Comparison of ENCODE assay signal across 12 cellular contexts in the genomic region with DNA sequence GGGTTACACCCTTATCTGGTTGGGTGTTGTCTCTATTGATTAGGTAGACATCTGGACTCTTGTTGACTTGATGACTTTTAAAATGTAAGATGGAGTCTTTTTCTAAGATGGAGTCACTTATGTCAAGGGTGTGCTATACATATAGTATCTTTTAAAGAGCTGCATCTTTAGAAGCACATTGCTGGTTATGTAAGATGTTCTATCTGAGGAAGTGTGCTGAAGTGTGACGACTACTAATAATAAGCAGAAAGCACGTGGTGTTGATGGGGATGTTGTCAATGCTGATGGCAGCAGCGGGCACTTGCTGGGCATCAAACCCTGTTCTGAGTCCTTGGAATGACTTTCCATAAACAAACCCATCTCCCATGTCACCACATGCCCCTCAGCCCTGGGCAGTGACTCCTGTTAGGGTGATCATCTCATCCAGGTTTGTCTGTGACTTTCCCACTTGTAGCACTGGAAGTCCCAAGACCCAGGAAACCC.
DNase-seq lines count a peak whose midpoint lies in the region; ATAC-seq and TF ChIP-seq lines count a peak whose summit lies in the region.
"Had no signal": no experiment of that assay in that cellular context is flagged by ENCODE, and none has a peak within 500 bp of the region (broad histone marks: within the 10 kb centered on the region; RNA-seq: fewer than 3 reads in every experiment).

No MANE protein-coding gene starts in this region.

- H3K27me3 ChIP-seq in MG63 (no peaks in the 10 kb centered on the region), brain microvascular endothelial cell (replicated peaks) (no peaks in the 10 kb centered on the region)
- H3K27me3 ChIP-seq: cardiac muscle cell had no signal

- H3K4me3 ChIP-seq in MG63 (no peak overlapping the region), brain microvascular endothelial cell (ENCODE audit: low read depth, low read length) (no peak overlapping the region), skin epidermis (no peak overlapping the region)
- H3K4me3 ChIP-seq: cardiac muscle cell had no signal

- CTCF ChIA-PET in GM10248 (lab: Yijun Ruan, JAX): interaction anchor here (1.2 kb wide), 1 partner anchor 24 kb away, joined by 3 read pairs; no protein-coding TSS in a partner anchor

- H3K27ac ChIP-seq in brain microvascular endothelial cell (peak overlapping the region; percentile 70), skin epidermis (peak overlapping the region in 19 of 21 experiments; percentile 8 to 88 (median 58))
- H3K27ac ChIP-seq: cardiac muscle cell had no signal

- DNase-seq in MG63: peak; percentile 30
- DNase-seq in brain microvascular endothelial cell: no peak
- DNase-seq in iris pigment epithelial cell (ENCODE audit: low read depth): peak; percentile 28
- no peak for DNase-seq in GM10248 (ENCODE audit: extremely low spot score)
- no peak for DNase-seq in GM03348 (ENCODE audit: low spot score)
- DNase-seq: activated T-cell treated with anti-CD3 and anti-CD28 coated beads, Interleukin-2, amount 50 U/mL, for 72 hours; CD8-positive, alpha-beta memory T cell; NCI-H774 had no signal

- no peak for ATAC-seq in GM18519 (IDR thresholded peaks at IDR 0.05; ENCODE audit: low FRiP score, unreplicated experiment)
- no peak for ATAC-seq in HG02759 (IDR thresholded peaks at IDR 0.05; ENCODE audit: unreplicated experiment)
- ATAC-seq: activated T-cell treated with anti-CD3 and anti-CD28 coated beads, Interleukin-2, amount 50 U/mL, for 72 hours had no signal

- H3K9me3 ChIP-seq in MG63: no peaks in the 10 kb centered on the region

- no peak for TF ChIP-seq CTCF in brain microvascular endothelial cell (IDR thresholded peaks at IDR 0.05; ENCODE audit: low read depth, low read length, missing control alignments)
- TF ChIP-seq CTCF in GM10248 (IDR thresholded peaks at IDR 0.05; ENCODE audit: control extremely low read depth, extremely low read depth, low read depth, missing control alignments): no peak

- POLR2A ChIA-PET in GM10248 (lab: Yijun Ruan, JAX): no interaction called here

- in situ Hi-C loops in brain microvascular endothelial cell (cut with HindIII; ENCODE audit: low pct_ligation_motif_present, low sequenced_read_pairs): no loop called here

- H3K36me3 ChIP-seq in MG63 (no peaks in the 10 kb centered on the region; the same call in 1 of the 2 replicates), brain microvascular endothelial cell (replicated peaks) (no peaks in the 10 kb centered on the region)
- H3K36me3 ChIP-seq: cardiac muscle cell had no signal

Comparison
In these comparisons a context has a peak if more than half of its experiments do, and no peak if none do; other contexts are left out.
1. DNase-seq: peak in MG63 (single experiment) and iris pigment epithelial cell (single experiment); none in brain microvascular endothelial cell (single experiment), GM10248 (single experiment) and GM03348 (single experiment).